ENCODE assay signal across 8 cellular contexts in genomic region chr12:53380797-53381738, GRCh38. TPM values are rescaled to one million over a fixed set of nuclear protein-coding genes. Genes with fewer than 3 reads are reported as not detected.
DNase-seq lines count a peak whose midpoint lies in the region; ATAC-seq, FAIRE-seq and TF ChIP-seq lines count a peak whose summit lies in the region.

No MANE protein-coding gene starts in this region.

- H3K36me3 Mint-ChIP-seq in naive B cell = peaks cover 12 to 18% of the 10 kb centered on the region in 2 donors

- FAIRE-seq in GM12891 (lab: Jason Lieb, UNC) = no peak

- peak; percentile 52 for DNase-seq in EL
- DNase-seq in NOMO-1 treated with DMSO at 0.1 percent for 48 hours (lab: John Stamatoyannopoulos, UW; ENCODE audit: unreplicated experiment) = peak; percentile 75
- peak; percentile 35 for DNase-seq in dermis blood vessel endothelial cell
- DNase-seq in naive B cell = no peak
- DNase-seq in amniotic stem cell (lab: John Stamatoyannopoulos, UW) = no peak
- no peak for DNase-seq in GM12891 (ENCODE audit: insufficient read length, low spot score)

- peaks cover 31 to 48% (median 31%) of the 10 kb centered on the region in 3 donors for H3K4me1 Mint-ChIP-seq in naive B cell

- no peaks in the 10 kb centered on the region for H3K27me3 Mint-ChIP-seq in naive B cell

- H3K27ac Mint-ChIP-seq in naive B cell = peak overlapping the region in 5 of 6 donors; percentile 77 to 99 (median 91)

- no peak for TF ChIP-seq POLR2A in GM12891 (IDR thresholded peaks at IDR 0.05; ENCODE audit: low read depth, low read length)

- ATAC-seq in naive B cell (ENCODE audit: low read depth in 2 of 2) (no peak), HG02852 (IDR thresholded peaks at IDR 0.05; ENCODE audit: unreplicated experiment) (no peak), HG02840 (IDR thresholded peaks at IDR 0.05; ENCODE audit: low FRiP score, unreplicated experiment) (no peak)

- H3K9me3 Mint-ChIP-seq in naive B cell = no peaks in the 10 kb centered on the region

- peak overlapping the region in 7 of 8 donors; percentile 78 to 94 (median 91) for H3K4me3 Mint-ChIP-seq in naive B cell

TF ChIP-seq in GM12891, 5 proteins besides CTCF, POLR2A, EP300 and RAD21:
- TF ChIP-seq SPI1 (IDR thresholded peaks at IDR 0.05; ENCODE audit: low read depth, low read length) (no peak), POLR2AphosphoS5 (IDR thresholded peaks at IDR 0.05; ENCODE audit: low read depth, low read length) (no peak), TAF1 (IDR thresholded peaks at IDR 0.05; ENCODE audit: low read depth, low read length) (no peak), POU2F2 (IDR thresholded peaks at IDR 0.05; ENCODE audit: low read depth, low read length) (no peak), PAX5 (IDR thresholded peaks at IDR 0.05; ENCODE audit: insufficient read depth, low read length, severe bottlenecking) (no peak)

RNA-seq across cellular contexts. Expression of gene SP1, which starts 1.1 kb away (rescaled TPM):
- 32.7 and 47.1 TPM in 2 replicates for total RNA-seq in dermis blood vessel endothelial cell
- 10 to 100 TPM in 5 of 6 donors, 1 to 10 TPM in 1; 8.3 to 17.5 (median 12.7) TPM for polyA plus RNA-seq in naive B cell (ENCODE audit: low read depth in 6 of 6)
- polyA plus RNA-seq in GM12891 (2012; ENCODE audit: low read depth, missing spikeins) = 12.2 TPM

RNA-seq across cellular contexts. Expression of gene AMHR2, which starts 42.6 kb away (rescaled TPM):
- total RNA-seq in dermis blood vessel endothelial cell = not detected in 2 replicates
- polyA plus RNA-seq in naive B cell (ENCODE audit: low read depth in 6 of 6) = not detected
- polyA plus RNA-seq in GM12891 (2012; ENCODE audit: low read depth, missing spikeins) = not detected

RNA-seq across cellular contexts. Expression of gene SP7, which starts 44.9 kb away (rescaled TPM):
- total RNA-seq in dermis blood vessel endothelial cell = not detected in 2 replicates
- polyA plus RNA-seq in naive B cell (ENCODE audit: low read depth in 6 of 6) = under 1 TPM in 3 of 6 donors, not detected in 3; 0.17 to 0.33 (median 0.27) TPM
- polyA plus RNA-seq in GM12891 (2012; ENCODE audit: low read depth, missing spikeins) = not detected

RNA-seq across cellular contexts. Expression of gene AAAS, which starts 59.7 kb away (rescaled TPM):
- 38.6 and 44.3 TPM in 2 replicates for total RNA-seq in dermis blood vessel endothelial cell
- 10 to 100 TPM; 34.9 to 49.9 (median 38.5) TPM for polyA plus RNA-seq in naive B cell (ENCODE audit: low read depth in 6 of 6)
- polyA plus RNA-seq in GM12891 (2012; ENCODE audit: low read depth, missing spikeins) = 41.1 TPM

Comparison
In these comparisons a context has a peak if more than half of its experiments do, and no peak if none do; other contexts are left out.
1. DNase-seq: peak in EL (single experiment), NOMO-1 treated with DMSO at 0.1 percent for 48 hours (single experiment) and dermis blood vessel endothelial cell (single experiment); none in naive B cell (single experiment), amniotic stem cell (single experiment) and GM12891 (single experiment).